Comparison of ENCODE assay signal across 8 cellular contexts in genomic region chr1:40901886-40902633, GRCh38. TPM values are rescaled to one million over a fixed set of nuclear protein-coding genes. Genes with fewer than 3 reads are reported as not detected.
DNase-seq lines count a peak whose midpoint lies in the region; ATAC-seq and TF ChIP-seq lines count a peak whose summit lies in the region.

No MANE protein-coding gene starts in this region.

- DNase-seq in GM23338 (ENCODE audit: low spot score) (no peak), amniotic epithelial cell (ENCODE audit: low read depth) (peak; percentile 67), globus pallidus (ENCODE audit: low spot score) (peak; percentile 24), smooth muscle cell of the brain vasculature (ENCODE audit: low read depth, low spot score) (peak; percentile 84), NCI-H510A (lab: John Stamatoyannopoulos, UW) (no peak), putamen (ENCODE audit: low spot score) (no peak), NCI-H1436 treated with DMSO at 0.1 percent for 48 hours (lab: John Stamatoyannopoulos, UW) (no peak)
- DNase-seq in stimulated activated CD8-positive, alpha-beta memory T cell treated with anti-CD3 and anti-CD28 coated beads, Interleukin-4, amount 100 ng/mL, for 48 hours, result no peak

- no peak overlapping the region for H3K4me2 ChIP-seq in GM23338

- ATAC-seq in GM23338, result no peak

- no peaks in the 10 kb centered on the region for H3K36me3 Mint-ChIP-seq in GM23338 (ENCODE audit: low read depth)

- H3K27me3 Mint-ChIP-seq in GM23338 (ENCODE audit: insufficient read depth, low read depth, poor library complexity), result peaks cover 6% of the 10 kb centered on the region

- H3K9me2 ChIP-seq in GM23338 (ENCODE audit: insufficient read depth), result peaks cover 5% of the 10 kb centered on the region; the same call in 1 of the 2 replicates

- H3K27ac Mint-ChIP-seq in GM23338, result no peak overlapping the region

- H2AFZ ChIP-seq in GM23338, result peak overlapping the region; percentile 28; the same call in 1 of the 2 replicates

- H3K9me3 Mint-ChIP-seq in GM23338, result no peaks in the 10 kb centered on the region

- H3K27ac ChIP-seq in GM23338 (ENCODE audit: low read depth), result no peak overlapping the region

- TF ChIP-seq CTCF in GM23338 (conservative IDR thresholded peaks at IDR 0.05; ENCODE audit: low read depth in 2 of 2), result no peak

- no peak overlapping the region for H3K4me3 Mint-ChIP-seq in GM23338

- no peaks in the 10 kb centered on the region for H3K36me3 ChIP-seq in GM23338 (ENCODE audit: insufficient read depth)

- H3K27me3 ChIP-seq in GM23338 (ENCODE audit: insufficient read depth), result no peaks in the 10 kb centered on the region

- peaks cover 7% of the 10 kb centered on the region for H3K4me1 Mint-ChIP-seq in GM23338

- H3K79me2 ChIP-seq in GM23338 (replicated peaks; ENCODE audit: insufficient read depth), result no peaks in the 10 kb centered on the region

- no peak overlapping the region for H3K4me3 ChIP-seq in GM23338

- H4K20me1 ChIP-seq in GM23338 (replicated peaks; ENCODE audit: insufficient read depth), result no peaks in the 10 kb centered on the region

- no peaks in the 10 kb centered on the region for H3F3A ChIP-seq in GM23338 (replicated peaks; ENCODE audit: low read depth)

- peaks cover 4% of the 10 kb centered on the region; the same call in 1 of the 2 replicates for H3K4me1 ChIP-seq in GM23338 (ENCODE audit: insufficient read depth)

TF ChIP-seq in GM23338, 12 proteins besides CTCF, POLR2A, EP300 and RAD21:
- TF ChIP-seq, protein P1, sequence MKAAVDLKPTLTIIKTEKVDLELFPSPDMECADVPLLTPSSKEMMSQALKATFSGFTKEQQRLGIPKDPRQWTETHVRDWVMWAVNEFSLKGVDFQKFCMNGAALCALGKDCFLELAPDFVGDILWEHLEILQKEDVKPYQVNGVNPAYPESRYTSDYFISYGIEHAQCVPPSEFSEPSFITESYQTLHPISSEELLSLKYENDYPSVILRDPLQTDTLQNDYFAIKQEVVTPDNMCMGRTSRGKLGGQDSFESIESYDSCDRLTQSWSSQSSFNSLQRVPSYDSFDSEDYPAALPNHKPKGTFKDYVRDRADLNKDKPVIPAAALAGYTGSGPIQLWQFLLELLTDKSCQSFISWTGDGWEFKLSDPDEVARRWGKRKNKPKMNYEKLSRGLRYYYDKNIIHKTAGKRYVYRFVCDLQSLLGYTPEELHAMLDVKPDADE (IDR thresholded peaks at IDR 0.05), result no peak
- TF ChIP-seq NANOG (IDR thresholded peaks at IDR 0.05; ENCODE audit: borderline replicate concordance) (no peak), EZH2 (IDR thresholded peaks at IDR 0.05; ENCODE audit: low read depth, unreplicated experiment) (no peak), POLR2AphosphoS5 (IDR thresholded peaks at IDR 0.05; ENCODE audit: low read depth) (no peak), ZNF331 (CRISPR knock-in tag; IDR thresholded peaks at IDR 0.05; ENCODE audit: low read depth) (no peak), REST (IDR thresholded peaks at IDR 0.05; ENCODE audit: unreplicated experiment) (no peak), STAT1 (IDR thresholded peaks at IDR 0.05; ENCODE audit: unreplicated experiment) (no peak), JUNB (IDR thresholded peaks at IDR 0.05; ENCODE audit: unreplicated experiment) (no peak), EZH2phosphoT487 (IDR thresholded peaks at IDR 0.05; ENCODE audit: unreplicated experiment) (no peak), ZNF114 (CRISPR knock-in tag; IDR thresholded peaks at IDR 0.05) (no peak), CREB1 (CRISPR knock-in tag; IDR thresholded peaks at IDR 0.05; ENCODE audit: low read depth) (no peak)
- TF ChIP-seq, protein P2, sequence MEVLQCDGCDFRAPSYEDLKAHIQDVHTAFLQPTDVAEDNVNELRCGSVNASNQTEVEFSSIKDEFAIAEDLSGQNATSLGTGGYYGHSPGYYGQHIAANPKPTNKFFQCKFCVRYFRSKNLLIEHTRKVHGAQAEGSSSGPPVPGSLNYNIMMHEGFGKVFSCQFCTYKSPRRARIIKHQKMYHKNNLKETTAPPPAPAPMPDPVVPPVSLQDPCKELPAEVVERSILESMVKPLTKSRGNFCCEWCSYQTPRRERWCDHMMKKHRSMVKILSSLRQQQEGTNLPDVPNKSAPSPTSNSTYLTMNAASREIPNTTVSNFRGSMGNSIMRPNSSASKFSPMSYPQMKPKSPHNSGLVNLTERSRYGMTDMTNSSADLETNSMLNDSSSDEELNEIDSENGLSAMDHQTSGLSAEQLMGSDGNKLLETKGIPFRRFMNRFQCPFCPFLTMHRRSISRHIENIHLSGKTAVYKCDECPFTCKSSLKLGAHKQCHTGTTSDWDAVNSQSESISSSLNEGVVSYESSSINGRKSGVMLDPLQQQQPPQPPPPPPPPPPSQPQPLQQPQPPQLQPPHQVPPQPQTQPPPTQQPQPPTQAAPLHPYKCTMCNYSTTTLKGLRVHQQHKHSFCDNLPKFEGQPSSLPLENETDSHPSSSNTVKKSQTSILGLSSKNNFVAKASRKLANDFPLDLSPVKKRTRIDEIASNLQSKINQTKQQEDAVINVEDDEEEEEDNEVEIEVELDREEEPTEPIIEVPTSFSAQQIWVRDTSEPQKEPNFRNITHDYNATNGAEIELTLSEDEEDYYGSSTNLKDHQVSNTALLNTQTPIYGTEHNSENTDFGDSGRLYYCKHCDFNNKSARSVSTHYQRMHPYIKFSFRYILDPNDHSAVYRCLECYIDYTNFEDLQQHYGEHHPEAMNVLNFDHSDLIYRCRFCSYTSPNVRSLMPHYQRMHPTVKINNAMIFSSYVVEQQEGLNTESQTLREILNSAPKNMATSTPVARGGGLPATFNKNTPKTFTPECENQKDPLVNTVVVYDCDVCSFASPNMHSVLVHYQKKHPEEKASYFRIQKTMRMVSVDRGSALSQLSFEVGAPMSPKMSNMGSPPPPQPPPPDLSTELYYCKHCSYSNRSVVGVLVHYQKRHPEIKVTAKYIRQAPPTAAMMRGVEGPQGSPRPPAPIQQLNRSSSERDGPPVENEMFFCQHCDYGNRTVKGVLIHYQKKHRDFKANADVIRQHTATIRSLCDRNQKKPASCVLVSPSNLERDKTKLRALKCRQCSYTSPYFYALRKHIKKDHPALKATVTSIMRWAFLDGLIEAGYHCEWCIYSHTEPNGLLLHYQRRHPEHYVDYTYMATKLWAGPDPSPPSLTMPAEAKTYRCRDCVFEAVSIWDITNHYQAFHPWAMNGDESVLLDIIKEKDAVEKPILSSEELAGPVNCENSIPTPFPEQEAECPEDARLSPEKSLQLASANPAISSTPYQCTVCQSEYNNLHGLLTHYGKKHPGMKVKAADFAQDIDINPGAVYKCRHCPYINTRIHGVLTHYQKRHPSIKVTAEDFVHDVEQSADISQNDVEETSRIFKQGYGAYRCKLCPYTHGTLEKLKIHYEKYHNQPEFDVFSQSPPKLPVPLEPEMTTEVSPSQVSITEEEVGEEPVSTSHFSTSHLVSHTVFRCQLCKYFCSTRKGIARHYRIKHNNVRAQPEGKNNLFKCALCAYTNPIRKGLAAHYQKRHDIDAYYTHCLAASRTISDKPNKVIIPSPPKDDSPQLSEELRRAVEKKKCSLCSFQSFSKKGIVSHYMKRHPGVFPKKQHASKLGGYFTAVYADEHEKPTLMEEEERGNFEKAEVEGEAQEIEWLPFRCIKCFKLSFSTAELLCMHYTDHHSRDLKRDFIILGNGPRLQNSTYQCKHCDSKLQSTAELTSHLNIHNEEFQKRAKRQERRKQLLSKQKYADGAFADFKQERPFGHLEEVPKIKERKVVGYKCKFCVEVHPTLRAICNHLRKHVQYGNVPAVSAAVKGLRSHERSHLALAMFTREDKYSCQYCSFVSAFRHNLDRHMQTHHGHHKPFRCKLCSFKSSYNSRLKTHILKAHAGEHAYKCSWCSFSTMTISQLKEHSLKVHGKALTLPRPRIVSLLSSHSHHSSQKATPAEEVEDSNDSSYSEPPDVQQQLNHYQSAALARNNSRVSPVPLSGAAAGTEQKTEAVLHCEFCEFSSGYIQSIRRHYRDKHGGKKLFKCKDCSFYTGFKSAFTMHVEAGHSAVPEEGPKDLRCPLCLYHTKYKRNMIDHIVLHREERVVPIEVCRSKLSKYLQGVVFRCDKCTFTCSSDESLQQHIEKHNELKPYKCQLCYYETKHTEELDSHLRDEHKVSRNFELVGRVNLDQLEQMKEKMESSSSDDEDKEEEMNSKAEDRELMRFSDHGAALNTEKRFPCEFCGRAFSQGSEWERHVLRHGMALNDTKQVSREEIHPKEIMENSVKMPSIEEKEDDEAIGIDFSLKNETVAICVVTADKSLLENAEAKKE (CRISPR knock-in tag; IDR thresholded peaks at IDR 0.05), result no peak

RNA-seq across cellular contexts. Expression of gene CITED4, which starts 39.9 kb away (rescaled TPM):
- total RNA-seq in GM23338 (2014; rRNA removed; shearing (Covaris generic)), result 16.4 and 18.7 TPM in 2 replicates
- polyA plus RNA-seq in GM23338 (2016; fragmentation: Nextera tagmentation; extraction: Ambion mirVana), result 2.9 and 7.7 TPM in 2 replicates

Comparison
In these comparisons a context has a peak if more than half of its experiments do, and no peak if none do; other contexts are left out.
1. DNase-seq: peak in amniotic epithelial cell (single experiment), globus pallidus (single experiment) and smooth muscle cell of the brain vasculature (single experiment); none in GM23338 (single experiment), NCI-H510A (single experiment), putamen (single experiment), stimulated activated CD8-positive, alpha-beta memory T cell treated with anti-CD3 and anti-CD28 coated beads, Interleukin-4, amount 100 ng/mL, for 48 hours (single experiment) and NCI-H1436 treated with DMSO at 0.1 percent for 48 hours (single experiment).